Comparison of ENCODE assay signal across 8 cellular contexts in the genomic region with DNA sequence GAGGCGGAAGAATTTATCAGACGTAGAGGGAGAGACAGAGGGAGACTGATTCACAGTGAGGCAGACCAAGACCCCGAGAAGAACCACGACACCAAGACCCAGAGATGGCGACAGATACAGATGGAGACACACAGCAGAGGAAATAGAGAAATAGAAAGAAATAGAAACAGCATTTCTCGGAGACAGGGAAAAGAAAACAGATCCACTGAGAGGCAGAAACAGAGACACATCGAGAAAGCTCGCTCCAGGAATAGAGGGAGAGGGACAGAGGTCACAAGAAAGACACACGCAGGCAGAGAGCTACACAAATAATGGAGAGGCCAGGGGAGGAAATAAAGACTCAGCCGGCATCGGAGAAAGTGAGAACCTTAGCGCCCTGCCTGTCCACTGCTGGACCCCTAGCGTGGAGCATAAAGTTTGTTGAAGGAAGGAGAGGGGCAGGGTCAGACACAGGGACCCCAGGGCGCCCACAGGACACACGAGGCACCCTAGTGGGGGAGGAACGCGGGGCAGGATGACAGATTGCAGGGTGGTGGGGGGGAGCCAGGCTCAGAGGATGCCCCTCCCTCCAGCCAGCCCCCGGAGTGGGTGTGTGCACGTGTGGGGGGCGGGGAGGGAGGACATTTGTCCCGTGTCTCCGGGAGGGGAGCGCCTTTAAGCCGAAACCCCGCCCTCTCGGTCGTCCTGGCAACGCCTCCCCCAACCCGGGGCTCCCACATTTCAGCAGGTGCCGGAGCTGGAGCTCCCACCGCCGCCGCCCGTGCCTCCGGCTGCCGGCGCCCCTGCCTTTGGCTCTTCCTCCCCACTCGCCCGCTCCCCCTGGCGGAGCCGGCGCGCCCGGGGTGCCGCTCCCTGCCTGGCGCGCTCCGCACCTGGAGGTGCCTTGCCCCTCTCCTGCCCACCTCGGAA. TPM values are rescaled to one million over a fixed set of nuclear protein-coding genes. Genes with fewer than 3 reads are reported as not detected.
DNase-seq lines count a peak whose midpoint lies in the region; ATAC-seq and TF ChIP-seq lines count a peak whose summit lies in the region.

A gene (plus strand): TSS at position 716 of the 909 bp plus-strand sequence. CDS start 298 bp downstream, outside the sequence.

- H3K9me2 ChIP-seq in Loucy (replicated peaks; ENCODE audit: low read depth, low read length): no peaks in the 10 kb centered on the region

- ATAC-seq in natural killer cell treated with Interleukin-12 subunit alpha and Interleukin-12 subunit beta and Interleukin-15 and Interleukin-18, amount 100 ng/mL, for 72 hours: peak; percentile 30 to 43
- ATAC-seq in HG02840 (IDR thresholded peaks at IDR 0.05; ENCODE audit: low FRiP score, unreplicated experiment) (no peak), HG03280 (IDR thresholded peaks at IDR 0.05; ENCODE audit: unreplicated experiment) (no peak)

- POLR2A ChIA-PET in CD4-positive, alpha-beta memory T cell (lab: Charles Lee; ENCODE audit: partially characterized antibody): interaction anchor here (0.8 to 3.0 kb wide), 4 partner anchors 11 to 28 kb away, joined by 3 to 40 read pairs (median 4); a partner anchor contains a TSS

- TF ChIP-seq CTCF in Loucy (conservative IDR thresholded peaks at IDR 0.05; ENCODE audit: low read length) (peak; percentile 45), endothelial cell (IDR thresholded peaks at IDR 0.05; ENCODE audit: unreplicated experiment) (no peak)

- H3K4me3 ChIP-seq in CD4-positive, alpha-beta memory T cell (ENCODE audit: low read length in 2 of 2): peak within 1 kb of the TSS; percentile 8 to 40
- peak within 1 kb of the TSS; percentile 71 for H3K4me3 ChIP-seq in Loucy (ENCODE audit: low read length, poor library complexity, severe bottlenecking)

- peaks cover 6% of the 10 kb centered on the region for H4K20me1 ChIP-seq in Loucy (ENCODE audit: insufficient read depth, low read length, poor library complexity, severe bottlenecking)

- peak within 1 kb of the TSS; percentile 38 for H3K9ac ChIP-seq in Loucy (ENCODE audit: low read depth, low read length, poor library complexity, severe bottlenecking)

- H3K27me3 Mint-ChIP-seq in CD4-positive, alpha-beta memory T cell: peaks cover 25 to 32% of the 10 kb centered on the region in 2 donors
- peaks cover 23% of the 10 kb centered on the region for H3K27me3 Mint-ChIP-seq in endothelial cell (ENCODE audit: unreplicated experiment)
- peaks cover 16 to 18% of the 10 kb centered on the region in 2 donors for H3K27me3 Mint-ChIP-seq in natural killer cell treated with Interleukin-12 subunit alpha and Interleukin-12 subunit beta and Interleukin-15 and Interleukin-18, amount 100 ng/mL, for 72 hours

- peaks cover 45% of the 10 kb centered on the region for H3K27me3 ChIP-seq in CD4-positive, alpha-beta memory T cell (ENCODE audit: insufficient read depth, low read length)
- H3K27me3 ChIP-seq in Loucy (ENCODE audit: insufficient read depth, low read length, poor library complexity, severe bottlenecking): peaks cover 17% of the 10 kb centered on the region

- H3K9me3 ChIP-seq in CD4-positive, alpha-beta memory T cell (ENCODE audit: control insufficient read depth in 1 of 2, low read length in 2 of 2): no peaks in the 10 kb centered on the region
- no peaks in the 10 kb centered on the region for H3K9me3 ChIP-seq in Loucy (ENCODE audit: insufficient read depth, low read depth, low read length)

- H3K79me2 ChIP-seq in Loucy (ENCODE audit: insufficient read depth, low read length): peaks cover 2% of the 10 kb centered on the region; the same call in 1 of the 2 replicates

- H3F3A ChIP-seq in Loucy (ENCODE audit: low read depth): no peaks in the 10 kb centered on the region

- peak within 1 kb of the TSS; percentile 78 for H2AFZ ChIP-seq in Loucy (ENCODE audit: low read length)

- DNase-seq in CD4-positive, alpha-beta memory T cell: peak; percentile 61 to 75 (median 66)
- DNase-seq in activated CD4-positive, alpha-beta T cell treated with anti-CD3 and anti-CD28 coated beads, Interleukin-2, amount 50 U/mL, for 48 hours: peak; percentile 33 to 47
- DNase-seq in endothelial cell (ENCODE audit: low spot score) (peak; percentile 59), SKM-1 (lab: John Stamatoyannopoulos, UW; ENCODE audit: unreplicated experiment) (no peak)
- DNase-seq in natural killer cell treated with Interleukin-12 subunit alpha and Interleukin-12 subunit beta and Interleukin-15 and Interleukin-18, amount 100 ng/mL, for 72 hours (ENCODE audit: low spot score): no peak

- peaks cover 16 to 39% (median 20%) of the 10 kb centered on the region in 4 donors for H3K4me1 Mint-ChIP-seq in CD4-positive, alpha-beta memory T cell
- peaks cover 14% of the 10 kb centered on the region for H3K4me1 Mint-ChIP-seq in endothelial cell (ENCODE audit: unreplicated experiment)
- peaks cover 6 to 12% of the 10 kb centered on the region in 2 donors for H3K4me1 Mint-ChIP-seq in natural killer cell treated with Interleukin-12 subunit alpha and Interleukin-12 subunit beta and Interleukin-15 and Interleukin-18, amount 100 ng/mL, for 72 hours (ENCODE audit: low read depth in 2 of 2)

- peak within 1 kb of the TSS in 3 of 7 donors; percentile 9 to 82 (median 27) for H3K27ac Mint-ChIP-seq in CD4-positive, alpha-beta memory T cell
- no peak within 1 kb of the TSS for H3K27ac Mint-ChIP-seq in endothelial cell (ENCODE audit: unreplicated experiment)
- H3K27ac Mint-ChIP-seq in natural killer cell treated with Interleukin-12 subunit alpha and Interleukin-12 subunit beta and Interleukin-15 and Interleukin-18, amount 100 ng/mL, for 72 hours: no peak within 1 kb of the TSS

- H3K27ac ChIP-seq in CD4-positive, alpha-beta memory T cell (ENCODE audit: low read depth, low read length): no peak within 1 kb of the TSS

- peak within 1 kb of the TSS; percentile 86 for H3K4me2 ChIP-seq in Loucy (ENCODE audit: low read depth, low read length, poor library complexity, severe bottlenecking)

- H3K9me3 Mint-ChIP-seq in CD4-positive, alpha-beta memory T cell: peaks cover 0 to under 1% (median 0%) of the 10 kb centered on the region in 8 donors
- no peaks in the 10 kb centered on the region for H3K9me3 Mint-ChIP-seq in endothelial cell (ENCODE audit: unreplicated experiment)
- no peaks in the 10 kb centered on the region for H3K9me3 Mint-ChIP-seq in natural killer cell treated with Interleukin-12 subunit alpha and Interleukin-12 subunit beta and Interleukin-15 and Interleukin-18, amount 100 ng/mL, for 72 hours

- H3K4me3 Mint-ChIP-seq in CD4-positive, alpha-beta memory T cell: peak within 1 kb of the TSS in 4 of 8 donors; percentile 26 to 67 (median 44)
- peak within 1 kb of the TSS; percentile 25 for H3K4me3 Mint-ChIP-seq in endothelial cell (ENCODE audit: unreplicated experiment)
- H3K4me3 Mint-ChIP-seq in natural killer cell treated with Interleukin-12 subunit alpha and Interleukin-12 subunit beta and Interleukin-15 and Interleukin-18, amount 100 ng/mL, for 72 hours: no peak within 1 kb of the TSS

- H3K36me3 Mint-ChIP-seq in CD4-positive, alpha-beta memory T cell: peaks cover 3 to 8% of the 10 kb centered on the region in 2 donors
- H3K36me3 Mint-ChIP-seq in endothelial cell (ENCODE audit: low read depth, unreplicated experiment): peaks cover 17% of the 10 kb centered on the region
- no peaks in the 10 kb centered on the region for H3K36me3 Mint-ChIP-seq in natural killer cell treated with Interleukin-12 subunit alpha and Interleukin-12 subunit beta and Interleukin-15 and Interleukin-18, amount 100 ng/mL, for 72 hours

- intact Hi-C loops in CD4-positive, alpha-beta memory T cell (cut with micrococcal nuclease): loop anchor here (1.0 to 5.0 kb wide), 3 partner anchors 28 to 684 kb away; no protein-coding TSS in a partner anchor

- H3K4me1 ChIP-seq in CD4-positive, alpha-beta memory T cell (ENCODE audit: insufficient read depth, low read length): peaks cover 54% of the 10 kb centered on the region
- H3K4me1 ChIP-seq in Loucy (ENCODE audit: insufficient read depth, low read length, poor library complexity, severe bottlenecking): peaks cover 28% of the 10 kb centered on the region

- CTCF ChIA-PET in CD4-positive, alpha-beta memory T cell (lab: Charles Lee; ENCODE audit: partially characterized antibody): interaction anchor here (0.7 to 4.1 kb wide), 10 partner anchors 11 to 38 kb away, joined by 3 to 47 read pairs (median 8); a partner anchor contains a TSS

- H3K36me3 ChIP-seq in CD4-positive, alpha-beta memory T cell (ENCODE audit: insufficient read depth, low read length): no peaks in the 10 kb centered on the region
- peaks cover 2% of the 10 kb centered on the region; the same call in 1 of the 2 replicates for H3K36me3 ChIP-seq in Loucy (ENCODE audit: insufficient read depth, low read length)

RNA-seq across cellular contexts. Expression of the gene that starts here (rescaled TPM):
- not detected for total RNA-seq in CD4-positive, alpha-beta memory T cell
- under 1 TPM in 1 of 2 donors, not detected in 1; 0.06 TPM for polyA plus RNA-seq in CD4-positive, alpha-beta memory T cell
- 0.92 TPM for total RNA-seq in endothelial cell (ENCODE audit: unreplicated experiment)
- 1 to 10 TPM in 1 of 2 donors, not detected in 1; 1.1 TPM for total RNA-seq in natural killer cell treated with Interleukin-12 subunit alpha and Interleukin-12 subunit beta and Interleukin-15 and Interleukin-18, amount 100 ng/mL, for 72 hours

Comparison
In these comparisons a context has a peak if more than half of its experiments do, and no peak if none do; other contexts are left out.
1. Peak in DNase-seq and H3K4me3 ChIP-seq in CD4-positive, alpha-beta memory T cell; RNA of the gene not detected or under 1 TPM.
2. Peak in DNase-seq in endothelial cell; RNA of the gene not detected or under 1 TPM.
3. DNase-seq: peak in activated CD4-positive, alpha-beta T cell treated with anti-CD3 and anti-CD28 coated beads, Interleukin-2, amount 50 U/mL, for 48 hours (2 of 2); none in natural killer cell treated with Interleukin-12 subunit alpha and Interleukin-12 subunit beta and Interleukin-15 and Interleukin-18, amount 100 ng/mL, for 72 hours (single experiment) and SKM-1 (single experiment).
4. ATAC-seq: peak in natural killer cell treated with Interleukin-12 subunit alpha and Interleukin-12 subunit beta and Interleukin-15 and Interleukin-18, amount 100 ng/mL, for 72 hours (2 of 2); none in HG02840 (single experiment) and HG03280 (single experiment).